In the genomic region with DNA sequence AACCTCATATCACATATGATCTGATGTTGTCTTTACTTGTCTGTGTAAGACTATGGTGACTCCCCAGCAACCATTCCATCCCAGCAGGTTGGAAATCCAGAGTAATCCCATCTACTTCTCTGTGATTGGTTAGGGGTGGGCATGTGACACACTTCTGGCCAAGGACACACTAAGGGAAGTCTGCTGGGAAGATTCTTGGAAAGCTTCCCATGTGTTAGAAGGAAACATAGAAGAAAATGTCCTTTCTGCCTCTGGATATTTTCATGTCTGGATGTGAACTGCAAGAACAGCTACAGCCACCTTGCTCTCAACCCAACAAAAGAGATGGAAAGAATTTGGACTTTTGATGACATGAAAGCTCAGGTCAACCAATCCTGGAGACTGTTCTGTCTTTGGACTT, we compare ENCODE assay signal across 12 cellular contexts. TPM values are rescaled to one million over a fixed set of nuclear protein-coding genes. Genes with fewer than 3 reads are reported as not detected.
A peak's percentile ranks its signal among the peaks of the same experiment; 100 is the strongest.
DNase-seq lines count a peak whose midpoint lies in the region; ATAC-seq, FAIRE-seq and TF ChIP-seq lines count a peak whose summit lies in the region.
"Had no signal": no experiment of that assay in that cellular context is flagged by ENCODE, and none has a peak within 500 bp of the region (broad histone marks: within the 10 kb centered on the region; RNA-seq: fewer than 3 reads in every experiment).

No MANE protein-coding gene starts in this region.

- H3K4me1 ChIP-seq in HepG2 (ENCODE audit: insufficient read depth, low read length) = peaks cover 24% of the 10 kb centered on the region

- no peak overlapping the region for H3K4me2 ChIP-seq in HepG2 (ENCODE audit: low read depth, low read length)

- H3K36me3 ChIP-seq in HepG2 (replicated peaks in 1 of 2; ENCODE audit: control insufficient read depth in 1 of 2, insufficient read depth in 2 of 2, low read length in 2 of 2) = no peaks in the 10 kb centered on the region

- no peak overlapping the region for H3K9ac ChIP-seq in HepG2 (ENCODE audit: insufficient read depth, low read depth, low read length)

- H4K20me1 ChIP-seq in HepG2 (ENCODE audit: insufficient read depth, low read length) = no peaks in the 10 kb centered on the region; the same call in 1 of the 2 replicates

- ATAC-seq in HepG2 (no peak), HG03457 (IDR thresholded peaks at IDR 0.05; ENCODE audit: unreplicated experiment) (no peak)
- ATAC-seq: mucosa of descending colon had no signal

- TF ChIP-seq CTCF in choroid plexus epithelial cell (conservative IDR thresholded peaks at IDR 0.05; ENCODE audit: low read depth, low read length) (no peak), HepG2 (CRISPR knock-in tag; IDR thresholded peaks at IDR 0.05) (no peak)

- DNase-seq in ACHN (peak; percentile 29), LHCN-M2 (ENCODE audit: low read depth) (peak; percentile 56), choroid plexus epithelial cell (ENCODE audit: low read depth) (peak; percentile 73), HepG2 (ENCODE audit: low spot score) (no peak), cortex of kidney (lab: John Stamatoyannopoulos, UW) (no peak), DMS153 (lab: John Stamatoyannopoulos, UW) (no peak)
- DNase-seq in activated CD4-positive, alpha-beta T cell treated with anti-CD3 and anti-CD28 coated beads, Interleukin-2, amount 50 U/mL, for 48 hours = no peak
- DNase-seq: stimulated activated CD4-positive, alpha-beta T cell treated with anti-CD3 and anti-CD28 coated beads, Interleukin-4, amount 100 ng/mL, for 24 hours had no signal

- no TSS peak for BruUV-seq in HepG2 (replicated peaks; lab: Mats Ljungman, UMichigan)

- TF ChIP-seq POLR2A in HepG2 (IDR thresholded peaks at IDR 0.05; ENCODE audit: insufficient read depth in 1 of 2, low read depth in 2 of 2, low read length in 2 of 2) = no peak

- peaks cover 15% of the 10 kb centered on the region for H3K79me2 ChIP-seq in HepG2 (ENCODE audit: insufficient read depth, low read length)

- H3K9me3 ChIP-seq in HepG2 (ENCODE audit: low read length) = no peaks in the 10 kb centered on the region
- H3K9me3 ChIP-seq: mucosa of descending colon had no signal

- TF ChIP-seq RAD21 in HepG2 (CRISPR knock-in tag; IDR thresholded peaks at IDR 0.05) = no peak

- POLR2A ChIA-PET in HepG2 (lab: Yijun Ruan, JAX) = no interaction called here

- peaks cover 4 to 14% of the 10 kb centered on the region in 2 experiments; a peak in 3 of 5 replicates for H3K27me3 ChIP-seq in HepG2 (ENCODE audit: control insufficient read depth in 1 of 2, insufficient read depth in 2 of 2, low read length in 2 of 2)

- no peak for FAIRE-seq in HepG2 (lab: Jason Lieb, UNC)
- FAIRE-seq: endometrium had no signal

- H2AFZ ChIP-seq in HepG2 (ENCODE audit: low read length) = no peak overlapping the region

- TF ChIP-seq EP300 in HepG2 (IDR thresholded peaks at IDR 0.05; ENCODE audit: low read depth in 2 of 2, low read length in 2 of 2) (no peak), HepG2 (CRISPR knock-in tag; IDR thresholded peaks at IDR 0.05; ENCODE audit: borderline replicate concordance) (no peak)

- in situ Hi-C loops in ACHN (cut with HindIII; ENCODE audit: low pct_ligation_motif_present, low pct_unique_long_range_greater_than_20kb, low sequenced_read_pairs) = no loop called here
- in situ Hi-C loops in HepG2 (cut with HindIII; ENCODE audit: extremely low pct_ligation_motif_present, low pct_unique_long_range_greater_than_20kb) = no loop called here

- no peak overlapping the region for H3K4me3 ChIP-seq in choroid plexus epithelial cell (ENCODE audit: low read depth, low read length)
- no peak overlapping the region for H3K4me3 ChIP-seq in HepG2 (replicated peaks in 1 of 3; ENCODE audit: insufficient read depth in 1 of 3, low read depth in 2 of 3, low read length in 3 of 3)
- H3K4me3 ChIP-seq: mucosa of descending colon had no signal

- CTCF ChIA-PET in HepG2 (lab: Yijun Ruan, JAX; ENCODE audit: low intra/inter-chr PET ratio, low total read pairs) = no interaction called here

- H3K27ac ChIP-seq in HepG2 (ENCODE audit: extremely low read length, insufficient read depth, low read length) = no peak overlapping the region
- H3K27ac ChIP-seq: C4-2B had no signal

- intact Hi-C loops in HepG2 (cut with micrococcal nuclease; ENCODE audit: unreplicated experiment) = loop anchor here (10.0 kb wide), 1 partner anchor 64 kb away; a partner anchor contains a TSS

TF ChIP-seq in HepG2, 621 proteins besides CTCF, POLR2A, EP300 and RAD21:
- TF ChIP-seq, protein P1, sequence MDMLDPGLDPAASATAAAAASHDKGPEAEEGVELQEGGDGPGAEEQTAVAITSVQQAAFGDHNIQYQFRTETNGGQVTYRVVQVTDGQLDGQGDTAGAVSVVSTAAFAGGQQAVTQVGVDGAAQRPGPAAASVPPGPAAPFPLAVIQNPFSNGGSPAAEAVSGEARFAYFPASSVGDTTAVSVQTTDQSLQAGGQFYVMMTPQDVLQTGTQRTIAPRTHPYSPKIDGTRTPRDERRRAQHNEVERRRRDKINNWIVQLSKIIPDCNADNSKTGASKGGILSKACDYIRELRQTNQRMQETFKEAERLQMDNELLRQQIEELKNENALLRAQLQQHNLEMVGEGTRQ (IDR thresholded peaks at IDR 0.05; ENCODE audit: low read depth, low read length) = peak; percentile 53
- TF ChIP-seq, protein P1 (CRISPR knock-in tag; IDR thresholded peaks at IDR 0.05; ENCODE audit: borderline replicate concordance) = peak; percentile 74; the same call in 1 of the 2 replicates
- no peak for TF ChIP-seq NPAS2 (CRISPR knock-in tag; IDR thresholded peaks at IDR 0.05; ENCODE audit: borderline replicate concordance)
- TF ChIP-seq PLRG1 (conservative IDR thresholded peaks at IDR 0.05) = no peak
- peak; percentile 67 for TF ChIP-seq NFYC (CRISPR knock-in tag; IDR thresholded peaks at IDR 0.05)
- TF ChIP-seq BCL6 (CRISPR knock-in tag; IDR thresholded peaks at IDR 0.05) = 0 out of 2 replicates have a peak, but pooled peaks have one; percentile 14
- no peak for TF ChIP-seq NRL (CRISPR knock-in tag; IDR thresholded peaks at IDR 0.05; ENCODE audit: borderline replicate concordance)

RNA-seq across cellular contexts. Expression of a gene that starts 2.6 kb away (rescaled TPM):
- total RNA-seq in LHCN-M2 (2014; rRNA removed) = 59.4 and 60.6 TPM in 2 replicates
- polyA plus RNA-seq in LHCN-M2 (2012) = 22.3 TPM
- 20.1 and 20.4 TPM in 2 replicates for total RNA-seq in HepG2 (2016; rRNA removed; fragmentation: Illumina TruSeq; extraction: Trizol)
- total RNA-seq in HepG2 (2016; cell fraction: cytosol; rRNA removed; fragmentation: Illumina TruSeq; extraction: Trizol; ENCODE audit: low read depth) = 28.3 and 29.7 TPM in 2 replicates
- total RNA-seq in HepG2 (2016; cell fraction: insoluble cytoplasmic fraction; rRNA removed; fragmentation: Illumina TruSeq; extraction: Trizol) = 19.0 and 20.4 TPM in 2 replicates
- 41.0 and 48.0 TPM in 2 replicates for total RNA-seq in HepG2 (2016; cell fraction: membrane; rRNA removed; fragmentation: Illumina TruSeq; extraction: Trizol)
- 14.5 and 16.7 TPM in 2 replicates for total RNA-seq in HepG2 (2016; cell fraction: nucleus; rRNA removed; fragmentation: Illumina TruSeq; extraction: Trizol)
- polyA plus RNA-seq in HepG2 (2011; rRNA removed) = 10.6 and 11.4 TPM in 2 replicates
- polyA plus RNA-seq in HepG2 (2011; cell fraction: cytosol; rRNA removed) = 4.6 and 8.2 TPM in 2 replicates
- 8.9 and 9.8 TPM in 2 replicates for polyA plus RNA-seq in HepG2 (2011; cell fraction: nucleus; rRNA removed)
- polyA plus RNA-seq in HepG2 (2012) = 12.2 and 12.6 TPM in 2 replicates
- 21.3 and 23.2 TPM in 2 replicates for polyA plus RNA-seq in HepG2 (2016; cell fraction: cytosol; fragmentation: Illumina TruSeq; extraction: Trizol; ENCODE audit: low read depth)
- polyA plus RNA-seq in HepG2 (2016; cell fraction: insoluble cytoplasmic fraction; fragmentation: Illumina TruSeq; extraction: Trizol; ENCODE audit: low read depth) = 18.6 and 19.5 TPM in 2 replicates
- polyA plus RNA-seq in HepG2 (2016; cell fraction: membrane; fragmentation: Illumina TruSeq; extraction: Trizol; ENCODE audit: low read depth) = 34.5 and 36.1 TPM in 2 replicates
- polyA plus RNA-seq in HepG2 (2016; cell fraction: nucleus; fragmentation: Illumina TruSeq; extraction: Trizol; ENCODE audit: insufficient read depth, low read depth) = 20.5 and 22.4 TPM in 2 replicates
- polyA minus RNA-seq in HepG2 (2011; rRNA and poly(A)+ RNA removed; ENCODE audit: low replicate concordance) = 4.1 and 10.7 TPM in 2 replicates
- polyA minus RNA-seq in HepG2 (2011; cell fraction: cytosol; rRNA and poly(A)+ RNA removed) = 6.2 and 12.2 TPM in 2 replicates
- 17.4 and 17.5 TPM in 2 replicates for polyA minus RNA-seq in HepG2 (2011; cell fraction: nucleus; rRNA and poly(A)+ RNA removed)

Comparison
In these comparisons a context has a peak if more than half of its experiments do, and no peak if none do; other contexts are left out.
1. DNase-seq: peak in ACHN (single experiment), LHCN-M2 (single experiment) and choroid plexus epithelial cell (single experiment); none in HepG2 (single experiment), activated CD4-positive, alpha-beta T cell treated with anti-CD3 and anti-CD28 coated beads, Interleukin-2, amount 50 U/mL, for 48 hours (0 of 2), cortex of kidney (single experiment) and DMS153 (single experiment).